In the genomic region with DNA sequence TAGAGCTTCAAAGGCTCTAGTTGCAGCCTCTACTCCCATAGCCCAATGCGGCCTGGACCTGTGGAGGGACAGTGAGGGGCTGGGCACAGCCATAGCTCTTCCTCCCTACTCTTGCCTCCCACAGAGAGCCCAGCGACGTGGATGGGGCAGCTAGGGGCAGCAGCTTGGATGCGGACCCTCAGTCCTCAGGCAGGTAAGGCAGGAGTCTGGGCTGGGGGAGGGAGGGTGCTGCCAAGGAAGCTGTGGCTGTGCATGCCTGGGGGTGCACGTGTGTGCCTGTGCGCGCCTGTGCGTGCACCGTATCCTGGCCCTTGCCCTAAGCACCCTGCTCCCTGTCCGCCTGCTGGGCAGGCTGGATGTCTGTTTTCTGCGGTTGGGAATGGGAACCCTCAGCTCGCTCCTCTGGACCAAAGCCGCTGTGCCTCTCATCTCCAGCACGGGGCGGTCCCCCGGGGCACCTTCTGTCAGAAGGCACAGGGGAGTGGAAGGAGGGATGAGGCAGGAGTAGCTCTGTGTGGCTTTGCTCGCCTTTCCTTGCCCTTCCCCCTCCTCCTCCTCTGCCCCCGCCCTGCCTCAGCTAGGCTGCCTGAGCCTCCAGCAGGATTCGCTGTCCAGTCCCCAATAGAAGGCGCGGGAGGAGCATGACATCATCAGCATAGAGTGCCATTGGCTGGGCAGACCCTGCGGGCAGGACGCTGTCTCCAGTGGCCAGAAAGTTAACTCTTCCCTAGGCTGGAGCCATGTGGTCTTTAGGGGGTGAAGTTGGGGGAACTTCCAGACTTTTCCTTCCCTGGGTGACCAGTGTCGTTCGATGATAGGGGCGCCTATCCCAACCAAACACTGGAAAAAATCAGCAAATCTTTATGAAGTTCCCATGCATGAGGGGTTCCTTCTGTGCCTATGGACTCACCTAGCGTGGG, we compare ENCODE assay signal across 8 cellular contexts. TPM values are rescaled to one million over a fixed set of nuclear protein-coding genes. Genes with fewer than 3 reads are reported as not detected.
DNase-seq lines count a peak whose midpoint lies in the region; ATAC-seq and TF ChIP-seq lines count a peak whose summit lies in the region.

No MANE protein-coding gene starts in this region.

- H3K4me1 ChIP-seq in neuronal stem cell (ENCODE audit: control insufficient read depth in 2 of 2, insufficient read depth in 1 of 2, low read depth in 1 of 2, low read length in 2 of 2), result peaks cover 13 to 32% of the 10 kb centered on the region in 2 donors

- peak overlapping the region; percentile 90 for H3K9ac ChIP-seq in neuronal stem cell (ENCODE audit: low read depth, low read length, poor library complexity)

- H3K4me3 ChIP-seq in H7 (ENCODE audit: insufficient read depth, low read depth, low read length) (peak overlapping the region; percentile 36; the same call in 1 of the 2 replicates), neuronal stem cell (ENCODE audit: low read length in 2 of 2) (peak overlapping the region; percentile 36 to 52)

- no peaks in the 10 kb centered on the region for H3K79me1 ChIP-seq in neuronal stem cell (ENCODE audit: low read depth, low read length)

- H3K27me3 ChIP-seq in H7 (ENCODE audit: control insufficient read depth, insufficient read depth, low read length), result peaks cover 36% of the 10 kb centered on the region
- peaks cover 9 to 80% (median 47%) of the 10 kb centered on the region in 3 experiments for H3K27me3 ChIP-seq in neuronal stem cell (ENCODE audit: control insufficient read depth in 3 of 3, insufficient read depth in 3 of 3, low read depth in 1 of 3, low read length in 3 of 3)

- H3K14ac ChIP-seq in neuronal stem cell (ENCODE audit: low read length), result peak overlapping the region; percentile 86

- H3K18ac ChIP-seq in neuronal stem cell (ENCODE audit: low read length), result peak overlapping the region; percentile 95

- peak overlapping the region; percentile 95 for H2BK12ac ChIP-seq in neuronal stem cell (ENCODE audit: low read length)

- no peak for TF ChIP-seq CTCF in C4-2B (conservative IDR thresholded peaks at IDR 0.05)

- ATAC-seq in Right ventricle myocardium superior (ENCODE audit: poor library complexity) (peak; percentile 87), HG03196 (IDR thresholded peaks at IDR 0.05; ENCODE audit: unreplicated experiment) (no peak), GM18517 (IDR thresholded peaks at IDR 0.05; ENCODE audit: unreplicated experiment) (no peak)

- peak overlapping the region; percentile 97 for H2BK15ac ChIP-seq in neuronal stem cell (ENCODE audit: low read length)

- H3K4me2 ChIP-seq in neuronal stem cell (ENCODE audit: insufficient read depth, low read length, poor library complexity, severe bottlenecking), result peak overlapping the region; percentile 77

- DNase-seq in H7 (peak; percentile 97), NCI-H460 (ENCODE audit: extremely low read depth, low read depth) (peak; percentile 94), amniotic stem cell (lab: John Stamatoyannopoulos, UW) (peak; percentile 89), Right ventricle myocardium superior (peak; percentile 93), neuronal stem cell (ENCODE audit: low spot score) (peak; percentile 87)

- H3K23ac ChIP-seq in neuronal stem cell (ENCODE audit: low read depth, low read length, poor library complexity), result peak overlapping the region; percentile 81

- peak overlapping the region; percentile 43 for H2BK120ac ChIP-seq in neuronal stem cell (ENCODE audit: low read depth, low read length)

- no CpG with 5 or more reads among the region's 27 CpGs for WGBS in neuronal stem cell (ENCODE audit: extremely low coverage in 2 of 2, insufficient read length in 2 of 2, insufficient replicate concordance in 1 of 2), 2 donors

- H4K8ac ChIP-seq in neuronal stem cell (ENCODE audit: low read depth, low read length), result no peak overlapping the region

- no peaks in the 10 kb centered on the region for H3K9me3 ChIP-seq in neuronal stem cell (replicated peaks in 1 of 2; ENCODE audit: control insufficient read depth in 2 of 2, insufficient read depth in 1 of 2, low read depth in 1 of 2, low read length in 2 of 2)

- H3K4ac ChIP-seq in neuronal stem cell (ENCODE audit: low read length), result peak overlapping the region; percentile 84

- H2AK5ac ChIP-seq in neuronal stem cell (ENCODE audit: low read depth, low read length), result peak overlapping the region; percentile 85

- H3K27ac ChIP-seq in C4-2B (peak overlapping the region; percentile 53), neuronal stem cell (replicated peaks; ENCODE audit: low read length) (no peak overlapping the region)

- peak overlapping the region; percentile 86 for H2AFZ ChIP-seq in neuronal stem cell (ENCODE audit: low read length)

- H2BK5ac ChIP-seq in neuronal stem cell (ENCODE audit: low read length), result peak overlapping the region; percentile 49

- H3K36me3 ChIP-seq in H7 (replicated peaks; ENCODE audit: control insufficient read depth, insufficient read depth, low read length) (no peaks in the 10 kb centered on the region), neuronal stem cell (replicated peaks in 1 of 2; ENCODE audit: control insufficient read depth in 2 of 2, insufficient read depth in 2 of 2, low read length in 2 of 2) (no peaks in the 10 kb centered on the region)

- H4K91ac ChIP-seq in neuronal stem cell (ENCODE audit: low read depth, low read length, poor library complexity), result peak overlapping the region; percentile 76

- intact Hi-C loops in Right ventricle myocardium superior (cut with DNase I), result no loop called here

RNA-seq across cellular contexts. Expression of a gene that starts 0.8 kb away (rescaled TPM):
- total RNA-seq in H7 (2014; rRNA removed; shearing (Covaris generic)), result 0.70 and 0.83 TPM in 2 replicates
- not detected in 2 replicates for total RNA-seq in NCI-H460 (2014; rRNA removed; shearing (Covaris generic))
- not detected in 2 replicates for polyA plus RNA-seq in NCI-H460 (2014; cell fraction: nucleus; rRNA removed)
- 4.0 TPM for total RNA-seq in Right ventricle myocardium superior
- polyA plus RNA-seq in neuronal stem cell (2013, experiment 1 of 2), result 1.4 TPM
- polyA plus RNA-seq in neuronal stem cell (2013, experiment 2 of 2), result 1.2 TPM

RNA-seq across cellular contexts. Expression of a gene that starts 3.1 kb away (rescaled TPM):
- total RNA-seq in H7 (2014; rRNA removed; shearing (Covaris generic)), result 1.4 and 3.5 TPM in 2 replicates
- 2.8 TPM in 2 replicates for total RNA-seq in NCI-H460 (2014; rRNA removed; shearing (Covaris generic))
- 5.3 and 21.1 TPM in 2 replicates for polyA plus RNA-seq in NCI-H460 (2014; cell fraction: nucleus; rRNA removed)
- total RNA-seq in Right ventricle myocardium superior, result 34.2 TPM
- polyA plus RNA-seq in neuronal stem cell (2013, experiment 1 of 2), result 0.98 TPM
- polyA plus RNA-seq in neuronal stem cell (2013, experiment 2 of 2), result 0.96 TPM

RNA-seq across cellular contexts. Expression of a gene that starts 39.4 kb away (rescaled TPM):
- total RNA-seq in H7 (2014; rRNA removed; shearing (Covaris generic)), result 23.0 and 34.3 TPM in 2 replicates
- 21.5 and 28.1 TPM in 2 replicates for total RNA-seq in NCI-H460 (2014; rRNA removed; shearing (Covaris generic))
- polyA plus RNA-seq in NCI-H460 (2014; cell fraction: nucleus; rRNA removed), result 20.2 and 27.7 TPM in 2 replicates
- 15.4 TPM for total RNA-seq in Right ventricle myocardium superior
- polyA plus RNA-seq in neuronal stem cell (2013, experiment 1 of 2), result 2.4 TPM
- polyA plus RNA-seq in neuronal stem cell (2013, experiment 2 of 2), result 2.3 TPM

RNA-seq across cellular contexts. Expression of a gene that starts 45.0 kb away (rescaled TPM):
- 1.7 and 2.4 TPM in 2 replicates for total RNA-seq in H7 (2014; rRNA removed; shearing (Covaris generic))
- total RNA-seq in NCI-H460 (2014; rRNA removed; shearing (Covaris generic)), result 1.4 and 3.1 TPM in 2 replicates
- polyA plus RNA-seq in NCI-H460 (2014; cell fraction: nucleus; rRNA removed), result 2.7 and 5.0 TPM in 2 replicates
- 6.1 TPM for total RNA-seq in Right ventricle myocardium superior
- 0.35 TPM for polyA plus RNA-seq in neuronal stem cell (2013, experiment 1 of 2)
- 0.50 TPM for polyA plus RNA-seq in neuronal stem cell (2013, experiment 2 of 2)
